17 cellular contexts compared by ENCODE assay signal in genomic region chrX:11040405-11040804, GRCh38.
DNase-seq lines count a peak whose midpoint lies in the region; ATAC-seq and TF ChIP-seq lines count a peak whose summit lies in the region.
"Had no signal": no experiment of that assay in that cellular context is flagged by ENCODE, and none has a peak within 500 bp of the region (broad histone marks: within the 10 kb centered on the region; RNA-seq: fewer than 3 reads in every experiment).

No MANE protein-coding gene starts in this region.

- no peaks in the 10 kb centered on the region for H3K79me1 ChIP-seq in mesendoderm (ENCODE audit: low read length)
- no peaks in the 10 kb centered on the region for H3K79me1 ChIP-seq in H9 (ENCODE audit: insufficient read depth, low read depth, low read length, poor library complexity, severe bottlenecking)

- H3K27ac ChIP-seq in PC-3 (ENCODE audit: low read length), result no peak overlapping the region
- H3K27ac ChIP-seq in mesendoderm (ENCODE audit: low read depth, low read length), result no peak overlapping the region
- no peak overlapping the region for H3K27ac ChIP-seq in H9 (ENCODE audit: insufficient read length, low read depth, low read length)
- H3K27ac ChIP-seq: BLaER1 treated with 17β-estradiol and CSF1 and Interleukin-3, amounts not matched to agents 10 nM and 100 nM; Peyer's patch had no signal

- intact Hi-C loops in PC-3 (cut with micrococcal nuclease), result no loop called here

- H3K4me3 ChIP-seq in AG10803 (ENCODE audit: low read length) (no peak overlapping the region), PC-3 (ENCODE audit: low read length) (no peak overlapping the region), choroid plexus epithelial cell (ENCODE audit: low read depth, low read length) (peak overlapping the region; percentile 20), mesendoderm (ENCODE audit: low read length) (no peak overlapping the region)
- H3K4me3 ChIP-seq: BLaER1 treated with 17β-estradiol and CSF1 and Interleukin-3, amounts not matched to agents 10 nM and 100 nM; K562; Peyer's patch had no signal

- no CpG with 5 or more reads among the region's 1 CpG for WGBS in mesendoderm (ENCODE audit: extremely low coverage, insufficient coverage, low lambda C conversion rate)
- WGBS in H9 (ENCODE audit: extremely low coverage, insufficient read length, low lambda C conversion rate), result no CpG with 5 or more reads among the region's 1 CpG

- H3K27me3 ChIP-seq in PC-3 (ENCODE audit: low read length), result no peaks in the 10 kb centered on the region
- H3K27me3 ChIP-seq in mesendoderm (ENCODE audit: insufficient read depth, low read length, poor library complexity), result no peaks in the 10 kb centered on the region
- no peaks in the 10 kb centered on the region for H3K27me3 ChIP-seq in H9 (ENCODE audit: insufficient read depth, low read length)
- H3K27me3 ChIP-seq: Peyer's patch had no signal

- CTCF ChIA-PET in PC-3 (lab: Charles Lee), result no interaction called here

- H4K8ac ChIP-seq in mesendoderm (ENCODE audit: low read depth, low read length) (no peak overlapping the region), H9 (replicated peaks; ENCODE audit: insufficient read length, low read depth, low read length) (no peak overlapping the region)

- H2BK20ac ChIP-seq in H9 (ENCODE audit: low read depth, low read length, poor library complexity, severe bottlenecking), result no peak overlapping the region

- H3K79me2 ChIP-seq in PC-3 (ENCODE audit: low read length) (no peaks in the 10 kb centered on the region), mesendoderm (ENCODE audit: control insufficient read depth, insufficient read depth, low read length) (no peaks in the 10 kb centered on the region), H9 (ENCODE audit: insufficient read depth, low read length) (no peaks in the 10 kb centered on the region)

- peaks cover 47 to 52% of the 10 kb centered on the region in 2 experiments for H3K9me3 Mint-ChIP-seq in H9

- no peaks in the 10 kb centered on the region for H3F3A ChIP-seq in PC-3 (ENCODE audit: low read length, unreplicated experiment)

- no peaks in the 10 kb centered on the region; a peak in 1 of 7 replicates for H3K36me3 Mint-ChIP-seq in H9 (ENCODE audit: insufficient read depth in 1 of 3, low read depth in 3 of 3)

- H3K4me1 ChIP-seq in PC-3 (ENCODE audit: insufficient read depth, low read length) (no peaks in the 10 kb centered on the region), mesendoderm (ENCODE audit: control insufficient read depth, low read depth, low read length) (no peaks in the 10 kb centered on the region), H9 (ENCODE audit: insufficient read depth, low read length) (no peaks in the 10 kb centered on the region)
- H3K4me1 ChIP-seq: BLaER1 treated with 17β-estradiol and CSF1 and Interleukin-3, amounts not matched to agents 10 nM and 100 nM; Peyer's patch had no signal

- H3K18ac ChIP-seq in mesendoderm (ENCODE audit: low read length), result no peak overlapping the region
- H3K18ac ChIP-seq in H9 (ENCODE audit: insufficient read length, low read depth, low read length), result no peak overlapping the region

- H3K4me2 ChIP-seq in PC-3 (ENCODE audit: low read length) (no peak overlapping the region), mesendoderm (ENCODE audit: low read length) (no peak overlapping the region), H9 (ENCODE audit: insufficient read depth, insufficient read length, low read length) (no peak overlapping the region)
- H3K4me2 ChIP-seq: BLaER1 treated with 17β-estradiol and CSF1 and Interleukin-3, amounts not matched to agents 10 nM and 100 nM had no signal

- H2BK120ac ChIP-seq in mesendoderm (ENCODE audit: low read depth, low read length), result no peak overlapping the region
- no peak overlapping the region for H2BK120ac ChIP-seq in H9 (ENCODE audit: low read depth, low read length, poor library complexity, severe bottlenecking)

- H3K4ac ChIP-seq in mesendoderm (ENCODE audit: low read depth, low read length), result no peak overlapping the region
- no peak overlapping the region for H3K4ac ChIP-seq in H9 (ENCODE audit: low read depth, low read length)

- peak; percentile 28 for TF ChIP-seq CTCF in AG10803 (conservative IDR thresholded peaks at IDR 0.05; ENCODE audit: low read length)
- peak; percentile 34; the same call in 1 of the 2 replicates for TF ChIP-seq CTCF in PC-3 (conservative IDR thresholded peaks at IDR 0.05; ENCODE audit: low read depth, low read length)
- peak; percentile 52 for TF ChIP-seq CTCF in choroid plexus epithelial cell (conservative IDR thresholded peaks at IDR 0.05; ENCODE audit: low read depth, low read length)
- no peak for TF ChIP-seq CTCF in H9 (conservative IDR thresholded peaks at IDR 0.05)

- H4K5ac ChIP-seq in mesendoderm (ENCODE audit: low read length), result no peak overlapping the region
- H4K5ac ChIP-seq in H9 (ENCODE audit: insufficient read length, low read depth, low read length), result no peak overlapping the region

- POLR2A ChIA-PET in PC-3 (lab: Charles Lee; ENCODE audit: unreplicated experiment), result no interaction called here

- H2BK12ac ChIP-seq in H9 (ENCODE audit: insufficient read length, low read depth, low read length), result no peak overlapping the region

- no peak overlapping the region for H3T11ph ChIP-seq in H9 (ENCODE audit: low read length)

- H3K14ac ChIP-seq in H9 (ENCODE audit: insufficient read depth, low read length), result no peak overlapping the region

- H3K9me2 ChIP-seq in PC-3 (replicated peaks; ENCODE audit: low read length), result no peaks in the 10 kb centered on the region

- H3K23ac ChIP-seq in mesendoderm (ENCODE audit: low read length) (no peak overlapping the region), H9 (ENCODE audit: insufficient read length, low read depth, low read length) (no peak overlapping the region)

- no peaks in the 10 kb centered on the region; the same call in 1 of the 2 replicates for H3K27me3 Mint-ChIP-seq in H9 (ENCODE audit: low read depth)

- no peak for DNase-seq in AG10803 (ENCODE audit: low read depth)
- DNase-seq in PC-3, result no peak
- peak; percentile 25 for DNase-seq in choroid plexus epithelial cell (ENCODE audit: low read depth)
- peak; percentile 13 for DNase-seq in mesendoderm
- no peak for DNase-seq in NCI-H1694 treated with DMSO at 0.1 percent for 48 hours (lab: John Stamatoyannopoulos, UW)
- no peak for DNase-seq in H9
- DNase-seq in activated naive CD4-positive, alpha-beta T cell treated with Interleukin-2 at 50 U/mL for 16 hours, result no peak
- DNase-seq: DMS153, EL, NCI-H1048, NCI-H146, NCI-H446, Peyer's patch, Right ventricle myocardium superior had no signal

- no peak overlapping the region for H3K27ac Mint-ChIP-seq in H9

- no peak for ATAC-seq in PC-3
- ATAC-seq in GM18870 (IDR thresholded peaks at IDR 0.05; ENCODE audit: unreplicated experiment), result no peak
- ATAC-seq: K562 had no signal

- H4K20me1 ChIP-seq in PC-3 (ENCODE audit: low read length), result no peaks in the 10 kb centered on the region
- H4K20me1 ChIP-seq in H9 (ENCODE audit: control insufficient read depth, insufficient read depth, insufficient read length), result no peaks in the 10 kb centered on the region

- H2BK15ac ChIP-seq in mesendoderm (replicated peaks; ENCODE audit: low read depth) (no peak overlapping the region), H9 (ENCODE audit: low read depth, low read length) (no peak overlapping the region)

- H3K56ac ChIP-seq in mesendoderm (ENCODE audit: low read length), result no peak overlapping the region
- no peak overlapping the region for H3K56ac ChIP-seq in H9 (ENCODE audit: insufficient read length, low read depth, low read length)

- no peak overlapping the region for H4K91ac ChIP-seq in H9 (ENCODE audit: insufficient read length, low read depth, low read length)

- no TSS peak for BruUV-seq in PC-3 (replicated peaks; lab: Mats Ljungman, UMichigan)

- no peak overlapping the region for H3K4me3 Mint-ChIP-seq in H9

- peaks cover 0 to under 1% of the 10 kb centered on the region in 2 experiments; a peak in 1 of 4 replicates for H3K4me1 Mint-ChIP-seq in H9

- H3K23me2 ChIP-seq in H9 (ENCODE audit: insufficient read length, low read depth, low read length, poor library complexity, severe bottlenecking), result no peaks in the 10 kb centered on the region

- no peaks in the 10 kb centered on the region for H3K9me3 ChIP-seq in PC-3 (ENCODE audit: low read length)
- H3K9me3 ChIP-seq in H9 (ENCODE audit: control insufficient read depth, low read depth, low read length), result no peaks in the 10 kb centered on the region

- no peak overlapping the region for H2BK5ac ChIP-seq in mesendoderm (ENCODE audit: low read length)
- no peak overlapping the region for H2BK5ac ChIP-seq in H9 (ENCODE audit: insufficient read length, low read length)

- H2AFZ ChIP-seq in PC-3 (ENCODE audit: low read length), result no peak overlapping the region
- no peak overlapping the region for H2AFZ ChIP-seq in H9 (ENCODE audit: low read length)

- H3K9ac ChIP-seq in PC-3 (ENCODE audit: low read length) (no peak overlapping the region), mesendoderm (ENCODE audit: low read length) (no peak overlapping the region), H9 (ENCODE audit: extremely low read depth, insufficient read length, low read length) (no peak overlapping the region)
- H3K9ac ChIP-seq: BLaER1 treated with 17β-estradiol and CSF1 and Interleukin-3, amounts not matched to agents 10 nM and 100 nM had no signal

- H3K36me3 ChIP-seq in PC-3 (ENCODE audit: low read depth, low read length), result no peaks in the 10 kb centered on the region
- H3K36me3 ChIP-seq in mesendoderm (ENCODE audit: control insufficient read depth, insufficient read depth, low read length), result no peaks in the 10 kb centered on the region
- H3K36me3 ChIP-seq: BLaER1 treated with 17β-estradiol and CSF1 and Interleukin-3, amounts not matched to agents 10 nM and 100 nM; Peyer's patch had no signal

- no peak overlapping the region for H2AK5ac ChIP-seq in mesendoderm (ENCODE audit: low read length)
- no peak overlapping the region for H2AK5ac ChIP-seq in H9 (ENCODE audit: insufficient read length, low read length)

Comparison
In these comparisons a context has a peak if more than half of its experiments do, and no peak if none do; other contexts are left out.
1. DNase-seq: peak in choroid plexus epithelial cell (single experiment) and mesendoderm (single experiment); none in AG10803 (single experiment), PC-3 (single experiment), NCI-H1694 treated with DMSO at 0.1 percent for 48 hours (single experiment), H9 (single experiment) and activated naive CD4-positive, alpha-beta T cell treated with Interleukin-2 at 50 U/mL for 16 hours (single experiment).